ENCODE assay signal across 15 cellular contexts in the genomic region with DNA sequence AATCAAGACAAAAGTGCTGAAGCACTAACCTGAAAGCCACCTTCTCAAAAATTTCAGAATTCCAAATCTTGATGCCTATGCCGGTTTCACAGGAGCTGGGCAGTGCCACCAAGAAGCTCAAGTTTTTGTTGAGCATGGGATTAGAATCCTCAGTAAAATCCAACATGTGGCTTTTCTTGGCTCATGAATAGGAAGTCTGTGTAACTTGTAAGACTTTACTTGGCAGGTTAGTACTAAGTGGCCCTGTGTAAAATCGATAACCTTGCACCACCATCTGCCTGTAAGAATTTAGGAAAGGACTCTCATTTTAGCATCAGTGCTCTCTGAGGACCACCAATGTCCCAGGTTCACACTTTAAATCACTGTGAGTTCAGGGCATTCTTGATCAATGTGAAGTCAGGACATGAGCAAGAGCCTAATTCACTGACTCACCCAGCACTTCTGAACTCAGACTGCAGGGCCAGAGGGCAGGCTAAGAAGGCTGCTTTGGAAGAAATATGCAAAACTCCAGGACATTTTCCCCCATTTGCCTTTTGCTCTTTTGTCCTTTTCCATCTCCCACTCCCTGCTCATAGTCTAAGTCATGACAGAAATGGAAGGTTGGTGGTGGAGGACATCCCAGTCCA.
A peak's percentile ranks its signal among the peaks of the same experiment; 100 is the strongest.
DNase-seq lines count a peak whose midpoint lies in the region; ATAC-seq, FAIRE-seq and TF ChIP-seq lines count a peak whose summit lies in the region.
"Had no signal": no experiment of that assay in that cellular context is flagged by ENCODE, and none has a peak within 500 bp of the region (broad histone marks: within the 10 kb centered on the region; RNA-seq: fewer than 3 reads in every experiment).

No MANE protein-coding gene starts in this region.

- H3K36me3 ChIP-seq in GM23338 (ENCODE audit: insufficient read depth) (no peaks in the 10 kb centered on the region), RWPE2 (ENCODE audit: low read depth) (no peaks in the 10 kb centered on the region), skeletal muscle satellite cell (ENCODE audit: insufficient read depth, low read length) (no peaks in the 10 kb centered on the region)
- H3K36me3 ChIP-seq: HAP-1 had no signal

- H3K4me3 Mint-ChIP-seq in GM23338: no peak overlapping the region
- H3K4me3 Mint-ChIP-seq: neural crest cell had no signal

- no peak overlapping the region for H3K4me3 ChIP-seq in GM23338
- H3K4me3 ChIP-seq in RWPE2 (ENCODE audit: severe bottlenecking): no peak overlapping the region
- H3K4me3 ChIP-seq in fibroblast of mammary gland (ENCODE audit: control insufficient read depth, low read depth, low read length): no peak overlapping the region
- peak overlapping the region; percentile 25 for H3K4me3 ChIP-seq in skeletal muscle satellite cell (ENCODE audit: low read length)
- H3K4me3 ChIP-seq: GM12878, HAP-1 had no signal

- TF ChIP-seq CTCF in GM23338 (conservative IDR thresholded peaks at IDR 0.05; ENCODE audit: low read depth in 2 of 2) (no peak), RWPE2 (IDR thresholded peaks at IDR 0.05; ENCODE audit: poor library complexity, severe bottlenecking) (no peak), fibroblast of mammary gland (conservative IDR thresholded peaks at IDR 0.05; ENCODE audit: control insufficient read depth, insufficient read depth, low read depth, low read length) (no peak)

- peaks cover 5% of the 10 kb centered on the region; the same call in 2 of the 3 replicates for H3K4me1 Mint-ChIP-seq in GM23338

- ATAC-seq in GM23338 (no peak), RWPE2 (ENCODE audit: low read depth) (peak; percentile 93), GM21447 (IDR thresholded peaks at IDR 0.05; ENCODE audit: unreplicated experiment) (no peak)
- ATAC-seq: GM12878 had no signal

- no peaks in the 10 kb centered on the region for H3K27me3 ChIP-seq in GM23338 (ENCODE audit: insufficient read depth)
- H3K27me3 ChIP-seq in RWPE2 (ENCODE audit: insufficient read depth, poor library complexity, severe bottlenecking): no peaks in the 10 kb centered on the region
- H3K27me3 ChIP-seq in skeletal muscle satellite cell (ENCODE audit: control insufficient read depth, insufficient read depth, low read length): no peaks in the 10 kb centered on the region

- peak overlapping the region; percentile 69; the same call in 1 of the 2 replicates for H2AFZ ChIP-seq in GM23338

- no peaks in the 10 kb centered on the region for H3K36me3 Mint-ChIP-seq in GM23338 (ENCODE audit: low read depth)

- H3K9ac ChIP-seq in skeletal muscle satellite cell (ENCODE audit: low read depth, low read length): peak overlapping the region; percentile 64

- no peaks in the 10 kb centered on the region for H3K4me1 ChIP-seq in GM23338 (ENCODE audit: insufficient read depth)
- H3K4me1 ChIP-seq in RWPE2 (ENCODE audit: insufficient read depth, poor library complexity, severe bottlenecking): peaks cover 4% of the 10 kb centered on the region
- peaks cover 23% of the 10 kb centered on the region for H3K4me1 ChIP-seq in skeletal muscle satellite cell (ENCODE audit: control insufficient read depth, insufficient read depth, low read length)
- H3K4me1 ChIP-seq: HAP-1 had no signal

- H3K27ac ChIP-seq in GM23338 (ENCODE audit: low read depth): no peak overlapping the region
- H3K27ac ChIP-seq in RWPE2 (ENCODE audit: poor library complexity, severe bottlenecking): no peak overlapping the region

- H3K9me2 ChIP-seq in GM23338 (ENCODE audit: insufficient read depth): peaks cover 15% of the 10 kb centered on the region

- TF ChIP-seq POLR2A in GM12891 (IDR thresholded peaks at IDR 0.05; ENCODE audit: low read depth, low read length): no peak

- H3K9me3 ChIP-seq in RWPE2 (ENCODE audit: severe bottlenecking): no peaks in the 10 kb centered on the region
- H3K9me3 ChIP-seq in skeletal muscle satellite cell (replicated peaks; ENCODE audit: low read length): no peaks in the 10 kb centered on the region
- H3K9me3 ChIP-seq: HAP-1 had no signal

- H3K79me2 ChIP-seq in GM23338 (replicated peaks; ENCODE audit: insufficient read depth): no peaks in the 10 kb centered on the region

- DNase-seq in GM23338 (ENCODE audit: low spot score) (no peak), RWPE2 (ENCODE audit: low spot score) (no peak), fibroblast of mammary gland (ENCODE audit: low read depth) (peak; percentile 81), DMS 273 treated with DMSO at 0.1 percent for 48 hours (lab: John Stamatoyannopoulos, UW) (no peak), GM12891 (ENCODE audit: insufficient read length, low spot score) (no peak)
- no peak for DNase-seq in activated CD8-positive, alpha-beta memory T cell treated with anti-CD3 and anti-CD28 coated beads, Interleukin-2, amount 50 U/mL, for 48 hours
- DNase-seq: KG1, left cardiac atrium, NCI-H2029 had no signal

- peak overlapping the region; percentile 53; the same call in 1 of the 2 replicates for H3K27ac Mint-ChIP-seq in GM23338

- no peak for FAIRE-seq in GM12891 (lab: Jason Lieb, UNC)
- FAIRE-seq: D721Med, GM12878 had no signal

- H3F3A ChIP-seq in GM23338 (replicated peaks; ENCODE audit: low read depth): no peaks in the 10 kb centered on the region

- H3K4me2 ChIP-seq in GM23338: no peak overlapping the region
- H3K4me2 ChIP-seq in skeletal muscle satellite cell (ENCODE audit: low read length): peak overlapping the region; percentile 71

- H3K9me3 Mint-ChIP-seq in GM23338: no peaks in the 10 kb centered on the region

- H3K27me3 Mint-ChIP-seq in GM23338 (ENCODE audit: insufficient read depth, low read depth, poor library complexity): no peaks in the 10 kb centered on the region

- H4K20me1 ChIP-seq in GM23338 (replicated peaks; ENCODE audit: insufficient read depth): no peaks in the 10 kb centered on the region

TF ChIP-seq in GM23338, 12 proteins besides CTCF, POLR2A, EP300 and RAD21:
- TF ChIP-seq STAT1 (IDR thresholded peaks at IDR 0.05; ENCODE audit: unreplicated experiment): no peak
- no peak for TF ChIP-seq POLR2AphosphoS5 (IDR thresholded peaks at IDR 0.05; ENCODE audit: low read depth)
- TF ChIP-seq REST (IDR thresholded peaks at IDR 0.05; ENCODE audit: unreplicated experiment): no peak

TF ChIP-seq in GM12891, 5 proteins besides CTCF, POLR2A, EP300 and RAD21:
- TF ChIP-seq SPI1 (IDR thresholded peaks at IDR 0.05; ENCODE audit: low read depth, low read length) (no peak), POU2F2 (IDR thresholded peaks at IDR 0.05; ENCODE audit: low read depth, low read length) (no peak), TAF1 (IDR thresholded peaks at IDR 0.05; ENCODE audit: low read depth, low read length) (no peak), POLR2AphosphoS5 (IDR thresholded peaks at IDR 0.05; ENCODE audit: low read depth, low read length) (no peak), PAX5 (IDR thresholded peaks at IDR 0.05; ENCODE audit: insufficient read depth, low read length, severe bottlenecking) (no peak)
